1 cellular context compared by ENCODE assay signal in the genomic region with DNA sequence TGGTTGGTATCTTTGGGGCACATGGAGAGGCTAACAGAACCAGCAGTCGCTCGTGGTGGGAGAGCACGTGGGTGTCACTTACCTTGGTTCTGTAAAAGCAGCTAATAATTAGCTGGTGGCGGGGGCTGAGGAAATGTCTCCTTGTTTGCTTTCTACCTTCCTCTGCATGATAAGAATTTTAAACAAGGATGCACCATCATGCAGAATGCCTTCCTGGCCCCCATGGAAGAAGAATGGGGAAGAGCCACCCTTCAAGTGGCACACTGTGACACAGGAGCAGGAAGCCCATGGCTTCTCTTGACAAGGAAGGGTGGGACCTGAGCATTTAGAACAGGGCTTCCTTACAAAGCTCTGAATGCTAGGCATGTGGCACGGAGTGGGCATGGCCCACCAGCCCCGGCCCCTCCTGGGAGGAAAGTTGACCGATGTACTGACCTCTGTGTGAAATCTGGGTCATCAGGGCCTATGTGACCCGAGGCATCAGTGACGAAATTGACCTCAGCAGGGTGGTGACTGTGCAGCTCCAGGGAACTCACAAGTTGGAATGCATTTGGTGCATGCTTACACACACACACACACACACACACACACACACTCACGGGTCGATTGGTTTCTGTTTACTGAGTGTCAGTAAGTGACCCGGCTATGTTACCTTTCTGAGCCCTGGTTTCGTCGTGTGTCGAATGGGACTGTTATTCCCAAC.
A peak's percentile ranks its signal among the peaks of the same experiment; 100 is the strongest.
TF ChIP-seq lines count a peak whose summit lies in the region.

No MANE protein-coding gene starts in this region.

TF ChIP-seq in HepG2, 621 proteins besides CTCF, POLR2A, EP300 and RAD21 (continued from another document and continues in another):
- TF ChIP-seq HIC2 (CRISPR knock-in tag; IDR thresholded peaks at IDR 0.05; ENCODE audit: low read depth): 0 out of 2 replicates have a peak, but pooled peaks have one; percentile 42
- peak; percentile 45; the same call in 1 of the 2 replicates for TF ChIP-seq CCDC6 (CRISPR knock-in tag; IDR thresholded peaks at IDR 0.05)
- TF ChIP-seq ONECUT2 (CRISPR knock-in tag; IDR thresholded peaks at IDR 0.05): peak; percentile 89
- no peak for TF ChIP-seq AGO2 (optimal IDR thresholded peaks at IDR 0.05; ENCODE audit: low read depth, low read length)
- TF ChIP-seq SKIL (CRISPR knock-in tag; IDR thresholded peaks at IDR 0.05; ENCODE audit: borderline replicate concordance): peak; percentile 70
- no peak for TF ChIP-seq ZNF614 (CRISPR knock-in tag; IDR thresholded peaks at IDR 0.05; ENCODE audit: borderline replicate concordance)
- no peak for TF ChIP-seq ZNF20 (CRISPR knock-in tag; IDR thresholded peaks at IDR 0.05)
- TF ChIP-seq RXRA (CRISPR knock-in tag; IDR thresholded peaks at IDR 0.05): peak; percentile 84
- TF ChIP-seq MXI1 (IDR thresholded peaks at IDR 0.05; ENCODE audit: borderline replicate concordance, low read depth, low read length): no peak
- peak; percentile 49 for TF ChIP-seq HNF4A (CRISPR knock-in tag; IDR thresholded peaks at IDR 0.05)
- TF ChIP-seq, protein P1, sequence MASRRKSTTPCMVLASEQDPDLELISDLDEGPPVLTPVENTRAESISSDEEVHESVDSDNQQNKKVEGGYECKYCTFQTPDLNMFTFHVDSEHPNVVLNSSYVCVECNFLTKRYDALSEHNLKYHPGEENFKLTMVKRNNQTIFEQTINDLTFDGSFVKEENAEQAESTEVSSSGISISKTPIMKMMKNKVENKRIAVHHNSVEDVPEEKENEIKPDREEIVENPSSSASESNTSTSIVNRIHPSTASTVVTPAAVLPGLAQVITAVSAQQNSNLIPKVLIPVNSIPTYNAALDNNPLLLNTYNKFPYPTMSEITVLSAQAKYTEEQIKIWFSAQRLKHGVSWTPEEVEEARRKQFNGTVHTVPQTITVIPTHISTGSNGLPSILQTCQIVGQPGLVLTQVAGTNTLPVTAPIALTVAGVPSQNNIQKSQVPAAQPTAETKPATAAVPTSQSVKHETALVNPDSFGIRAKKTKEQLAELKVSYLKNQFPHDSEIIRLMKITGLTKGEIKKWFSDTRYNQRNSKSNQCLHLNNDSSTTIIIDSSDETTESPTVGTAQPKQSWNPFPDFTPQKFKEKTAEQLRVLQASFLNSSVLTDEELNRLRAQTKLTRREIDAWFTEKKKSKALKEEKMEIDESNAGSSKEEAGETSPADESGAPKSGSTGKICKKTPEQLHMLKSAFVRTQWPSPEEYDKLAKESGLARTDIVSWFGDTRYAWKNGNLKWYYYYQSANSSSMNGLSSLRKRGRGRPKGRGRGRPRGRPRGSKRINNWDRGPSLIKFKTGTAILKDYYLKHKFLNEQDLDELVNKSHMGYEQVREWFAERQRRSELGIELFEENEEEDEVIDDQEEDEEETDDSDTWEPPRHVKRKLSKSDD (CRISPR knock-in tag; IDR thresholded peaks at IDR 0.05; ENCODE audit: low read depth): no peak
- TF ChIP-seq SOX13 (IDR thresholded peaks at IDR 0.05): peak; percentile 24; the same call in 1 of the 2 replicates
- TF ChIP-seq SOX13 (CRISPR knock-in tag; conservative IDR thresholded peaks at IDR 0.05 in 1 of 2, IDR thresholded peaks at IDR 0.05 in 1 of 2): no peak
- TF ChIP-seq, protein P2, sequence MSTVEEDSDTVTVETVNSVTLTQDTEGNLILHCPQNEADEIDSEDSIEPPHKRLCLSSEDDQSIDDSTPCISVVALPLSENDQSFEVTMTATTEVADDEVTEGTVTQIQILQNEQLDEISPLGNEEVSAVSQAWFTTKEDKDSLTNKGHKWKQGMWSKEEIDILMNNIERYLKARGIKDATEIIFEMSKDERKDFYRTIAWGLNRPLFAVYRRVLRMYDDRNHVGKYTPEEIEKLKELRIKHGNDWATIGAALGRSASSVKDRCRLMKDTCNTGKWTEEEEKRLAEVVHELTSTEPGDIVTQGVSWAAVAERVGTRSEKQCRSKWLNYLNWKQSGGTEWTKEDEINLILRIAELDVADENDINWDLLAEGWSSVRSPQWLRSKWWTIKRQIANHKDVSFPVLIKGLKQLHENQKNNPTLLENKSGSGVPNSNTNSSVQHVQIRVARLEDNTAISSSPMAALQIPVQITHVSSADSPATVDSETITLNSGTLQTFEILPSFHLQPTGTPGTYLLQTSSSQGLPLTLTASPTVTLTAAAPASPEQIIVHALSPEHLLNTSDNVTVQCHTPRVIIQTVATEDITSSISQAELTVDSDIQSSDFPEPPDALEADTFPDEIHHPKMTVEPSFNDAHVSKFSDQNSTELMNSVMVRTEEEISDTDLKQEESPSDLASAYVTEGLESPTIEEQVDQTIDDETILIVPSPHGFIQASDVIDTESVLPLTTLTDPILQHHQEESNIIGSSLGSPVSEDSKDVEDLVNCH (CRISPR knock-in tag; IDR thresholded peaks at IDR 0.05): no peak
- TF ChIP-seq ZNF530 (CRISPR knock-in tag; IDR thresholded peaks at IDR 0.05; ENCODE audit: low read depth): no peak
- TF ChIP-seq XBP1 (CRISPR knock-in tag; IDR thresholded peaks at IDR 0.05): no peak
- TF ChIP-seq RFX1 (IDR thresholded peaks at IDR 0.05): no peak
- TF ChIP-seq RNF219 (CRISPR knock-in tag; IDR thresholded peaks at IDR 0.05): no peak
- no peak for TF ChIP-seq TAF1 (CRISPR knock-in tag; IDR thresholded peaks at IDR 0.05)
- no peak for TF ChIP-seq ZNF232 (CRISPR knock-in tag; IDR thresholded peaks at IDR 0.05; ENCODE audit: borderline replicate concordance)
- TF ChIP-seq ZSCAN29 (CRISPR knock-in tag; conservative IDR thresholded peaks at IDR 0.05): no peak
- peak; percentile 44; the same call in 1 of the 2 replicates for TF ChIP-seq PPARG (CRISPR knock-in tag; conservative IDR thresholded peaks at IDR 0.05)
- TF ChIP-seq ZNF850 (CRISPR knock-in tag; conservative IDR thresholded peaks at IDR 0.05): no peak
- peak; percentile 35; the same call in 1 of the 2 replicates for TF ChIP-seq ZNF710 (CRISPR knock-in tag; IDR thresholded peaks at IDR 0.05; ENCODE audit: borderline replicate concordance)
- TF ChIP-seq CHD4 (IDR thresholded peaks at IDR 0.05; ENCODE audit: borderline replicate concordance, low read length): no peak
- TF ChIP-seq MTF2 (CRISPR knock-in tag; IDR thresholded peaks at IDR 0.05; ENCODE audit: borderline replicate concordance): no peak
- no peak for TF ChIP-seq EEA1 (CRISPR knock-in tag; IDR thresholded peaks at IDR 0.05; ENCODE audit: borderline replicate concordance)
- no peak for TF ChIP-seq ZSCAN9 (CRISPR knock-in tag; IDR thresholded peaks at IDR 0.05; ENCODE audit: borderline replicate concordance)
- TF ChIP-seq HNRNPH1 (optimal IDR thresholded peaks at IDR 0.05; ENCODE audit: low read depth, low read length): no peak
- peak; percentile 79 for TF ChIP-seq JUND (CRISPR knock-in tag; IDR thresholded peaks at IDR 0.05)
- TF ChIP-seq ZNF160 (CRISPR knock-in tag; IDR thresholded peaks at IDR 0.05): no peak; the same call in 1 of the 2 replicates
- no peak for TF ChIP-seq ZNF317 (CRISPR knock-in tag; IDR thresholded peaks at IDR 0.05)
- TF ChIP-seq SALL2 (CRISPR knock-in tag; IDR thresholded peaks at IDR 0.05): no peak
- TF ChIP-seq, protein P3, sequence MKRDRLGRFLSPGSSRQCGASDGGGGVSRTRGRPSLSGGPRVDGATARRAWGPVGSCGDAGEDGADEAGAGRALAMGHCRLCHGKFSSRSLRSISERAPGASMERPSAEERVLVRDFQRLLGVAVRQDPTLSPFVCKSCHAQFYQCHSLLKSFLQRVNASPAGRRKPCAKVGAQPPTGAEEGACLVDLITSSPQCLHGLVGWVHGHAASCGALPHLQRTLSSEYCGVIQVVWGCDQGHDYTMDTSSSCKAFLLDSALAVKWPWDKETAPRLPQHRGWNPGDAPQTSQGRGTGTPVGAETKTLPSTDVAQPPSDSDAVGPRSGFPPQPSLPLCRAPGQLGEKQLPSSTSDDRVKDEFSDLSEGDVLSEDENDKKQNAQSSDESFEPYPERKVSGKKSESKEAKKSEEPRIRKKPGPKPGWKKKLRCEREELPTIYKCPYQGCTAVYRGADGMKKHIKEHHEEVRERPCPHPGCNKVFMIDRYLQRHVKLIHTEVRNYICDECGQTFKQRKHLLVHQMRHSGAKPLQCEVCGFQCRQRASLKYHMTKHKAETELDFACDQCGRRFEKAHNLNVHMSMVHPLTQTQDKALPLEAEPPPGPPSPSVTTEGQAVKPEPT (CRISPR knock-in tag; IDR thresholded peaks at IDR 0.05; ENCODE audit: low read depth): no peak
- TF ChIP-seq ZNF143 (CRISPR knock-in tag; IDR thresholded peaks at IDR 0.05): no peak
- no peak for TF ChIP-seq ZC3H13 (CRISPR knock-in tag; IDR thresholded peaks at IDR 0.05)
- TF ChIP-seq NFE2L2 (IDR thresholded peaks at IDR 0.05; ENCODE audit: low read length): no peak; the same call in 1 of the 2 replicates
- no peak for TF ChIP-seq JDP2 (CRISPR knock-in tag; IDR thresholded peaks at IDR 0.05; ENCODE audit: borderline replicate concordance)
- TF ChIP-seq ZBTB7A (CRISPR knock-in tag; IDR thresholded peaks at IDR 0.05): peak; percentile 70; the same call in 1 of the 2 replicates
- TF ChIP-seq ZNF558 (CRISPR knock-in tag; IDR thresholded peaks at IDR 0.05; ENCODE audit: borderline replicate concordance): no peak
- no peak for TF ChIP-seq ATRX (CRISPR knock-in tag; IDR thresholded peaks at IDR 0.05; ENCODE audit: borderline replicate concordance)
- TF ChIP-seq PAF1 (CRISPR knock-in tag; IDR thresholded peaks at IDR 0.05): no peak
- TF ChIP-seq, protein P4, sequence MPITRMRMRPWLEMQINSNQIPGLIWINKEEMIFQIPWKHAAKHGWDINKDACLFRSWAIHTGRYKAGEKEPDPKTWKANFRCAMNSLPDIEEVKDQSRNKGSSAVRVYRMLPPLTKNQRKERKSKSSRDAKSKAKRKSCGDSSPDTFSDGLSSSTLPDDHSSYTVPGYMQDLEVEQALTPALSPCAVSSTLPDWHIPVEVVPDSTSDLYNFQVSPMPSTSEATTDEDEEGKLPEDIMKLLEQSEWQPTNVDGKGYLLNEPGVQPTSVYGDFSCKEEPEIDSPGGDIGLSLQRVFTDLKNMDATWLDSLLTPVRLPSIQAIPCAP (CRISPR knock-in tag; IDR thresholded peaks at IDR 0.05; ENCODE audit: low read depth): no peak
- peak; percentile 55; the same call in 1 of the 2 replicates for TF ChIP-seq MYPOP (CRISPR knock-in tag; IDR thresholded peaks at IDR 0.05)
- TF ChIP-seq ZNF343 (CRISPR knock-in tag; IDR thresholded peaks at IDR 0.05): no peak
- no peak for TF ChIP-seq ISX (CRISPR knock-in tag; conservative IDR thresholded peaks at IDR 0.05)
- no peak for TF ChIP-seq AKAP8 (CRISPR knock-in tag; IDR thresholded peaks at IDR 0.05)
- TF ChIP-seq GPN1 (CRISPR knock-in tag; IDR thresholded peaks at IDR 0.05; ENCODE audit: borderline replicate concordance): no peak
